Comparison of ENCODE assay signal across 2 cellular contexts in the genomic region with DNA sequence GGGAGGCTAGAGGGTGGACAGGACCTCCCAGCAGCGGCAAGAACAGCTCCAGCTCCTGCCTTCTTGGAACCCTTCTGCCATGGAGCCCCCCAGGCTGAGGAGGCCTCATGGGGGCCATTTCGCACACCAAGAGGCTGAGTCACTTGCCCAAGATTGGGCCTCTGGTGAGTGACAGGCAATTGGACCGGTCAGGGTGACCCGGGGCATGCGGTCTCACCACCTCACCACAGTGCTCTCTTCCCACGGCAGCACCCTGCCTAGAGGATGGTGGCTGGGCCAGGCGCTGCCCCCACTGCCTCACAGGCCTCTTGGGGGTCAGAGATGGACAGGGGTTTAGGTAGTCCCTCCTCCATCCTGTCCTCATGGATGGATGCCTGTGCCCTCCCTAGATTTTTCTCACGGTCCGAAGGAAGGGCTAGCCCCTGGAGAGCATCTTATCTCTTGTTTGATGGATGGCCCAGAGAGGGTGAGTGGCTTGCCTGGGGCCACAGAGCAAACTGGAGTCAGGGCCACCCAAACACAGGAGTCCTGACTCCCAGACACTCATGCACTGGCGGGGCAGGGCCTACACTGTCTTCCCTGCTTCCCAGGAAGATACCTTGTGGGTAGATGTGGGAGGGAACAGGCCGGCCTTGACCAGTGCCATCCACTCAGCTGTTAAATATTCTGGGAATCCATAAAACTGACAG.
TF ChIP-seq lines count a peak whose summit lies in the region.

No MANE protein-coding gene starts in this region.

TF ChIP-seq in K562, 482 proteins besides CTCF, POLR2A, EP300 and RAD21 (continued from another document):
- TF ChIP-seq PKNOX1 (IDR thresholded peaks at IDR 0.05), result peak; percentile 48; the same call in 1 of the 2 replicates
- TF ChIP-seq ZFP36 (IDR thresholded peaks at IDR 0.05; ENCODE audit: low read depth, low read length, partially characterized antibody), result peak; percentile 50

TF ChIP-seq in HepG2, 621 proteins besides CTCF, POLR2A, EP300 and RAD21 (continued from another document and continues in another):
- TF ChIP-seq GATAD1 (CRISPR knock-in tag; IDR thresholded peaks at IDR 0.05), result 0 out of 2 replicates have a peak, but pooled peaks have one; percentile 18
- TF ChIP-seq ZNF12 (CRISPR knock-in tag; IDR thresholded peaks at IDR 0.05), result 0 out of 2 replicates have a peak, but pooled peaks have one; percentile 8
- TF ChIP-seq SSRP1 (CRISPR knock-in tag; IDR thresholded peaks at IDR 0.05), result peak; percentile 69; the same call in 1 of the 2 replicates
- TF ChIP-seq PRDM10 (CRISPR knock-in tag; IDR thresholded peaks at IDR 0.05; ENCODE audit: low read depth), result 0 out of 2 replicates have a peak, but pooled peaks have one; percentile 13
- 0 out of 2 replicates have a peak, but pooled peaks have one; percentile 4 for TF ChIP-seq PAX8 (CRISPR knock-in tag; IDR thresholded peaks at IDR 0.05; ENCODE audit: borderline replicate concordance)
- peak; percentile 6; the same call in 1 of the 2 replicates for TF ChIP-seq ZFP82 (CRISPR knock-in tag; IDR thresholded peaks at IDR 0.05; ENCODE audit: borderline replicate concordance)
- TF ChIP-seq ATF3 (CRISPR knock-in tag; IDR thresholded peaks at IDR 0.05), result 0 out of 2 replicates have a peak, but pooled peaks have one; percentile 6
- TF ChIP-seq PCBP1 (IDR thresholded peaks at IDR 0.05; ENCODE audit: borderline replicate concordance, low read depth, low read length), result peak; percentile 59; the same call in 1 of the 2 replicates
- TF ChIP-seq, protein P1, sequence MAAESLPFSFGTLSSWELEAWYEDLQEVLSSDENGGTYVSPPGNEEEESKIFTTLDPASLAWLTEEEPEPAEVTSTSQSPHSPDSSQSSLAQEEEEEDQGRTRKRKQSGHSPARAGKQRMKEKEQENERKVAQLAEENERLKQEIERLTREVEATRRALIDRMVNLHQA (CRISPR knock-in tag; IDR thresholded peaks at IDR 0.05), result no peak
- TF ChIP-seq HNRNPL (IDR thresholded peaks at IDR 0.05; ENCODE audit: low read depth, low read length), result peak; percentile 71; the same call in 1 of the 2 replicates
- TF ChIP-seq PAF1 (CRISPR knock-in tag; IDR thresholded peaks at IDR 0.05), result no peak; the same call in 1 of the 2 replicates
- TF ChIP-seq, protein P2, sequence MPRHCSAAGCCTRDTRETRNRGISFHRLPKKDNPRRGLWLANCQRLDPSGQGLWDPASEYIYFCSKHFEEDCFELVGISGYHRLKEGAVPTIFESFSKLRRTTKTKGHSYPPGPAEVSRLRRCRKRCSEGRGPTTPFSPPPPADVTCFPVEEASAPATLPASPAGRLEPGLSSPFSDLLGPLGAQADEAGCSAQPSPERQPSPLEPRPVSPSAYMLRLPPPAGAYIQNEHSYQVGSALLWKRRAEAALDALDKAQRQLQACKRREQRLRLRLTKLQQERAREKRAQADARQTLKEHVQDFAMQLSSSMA (CRISPR knock-in tag; IDR thresholded peaks at IDR 0.05), result peak; percentile 14; the same call in 1 of the 2 replicates
- TF ChIP-seq, protein P3, sequence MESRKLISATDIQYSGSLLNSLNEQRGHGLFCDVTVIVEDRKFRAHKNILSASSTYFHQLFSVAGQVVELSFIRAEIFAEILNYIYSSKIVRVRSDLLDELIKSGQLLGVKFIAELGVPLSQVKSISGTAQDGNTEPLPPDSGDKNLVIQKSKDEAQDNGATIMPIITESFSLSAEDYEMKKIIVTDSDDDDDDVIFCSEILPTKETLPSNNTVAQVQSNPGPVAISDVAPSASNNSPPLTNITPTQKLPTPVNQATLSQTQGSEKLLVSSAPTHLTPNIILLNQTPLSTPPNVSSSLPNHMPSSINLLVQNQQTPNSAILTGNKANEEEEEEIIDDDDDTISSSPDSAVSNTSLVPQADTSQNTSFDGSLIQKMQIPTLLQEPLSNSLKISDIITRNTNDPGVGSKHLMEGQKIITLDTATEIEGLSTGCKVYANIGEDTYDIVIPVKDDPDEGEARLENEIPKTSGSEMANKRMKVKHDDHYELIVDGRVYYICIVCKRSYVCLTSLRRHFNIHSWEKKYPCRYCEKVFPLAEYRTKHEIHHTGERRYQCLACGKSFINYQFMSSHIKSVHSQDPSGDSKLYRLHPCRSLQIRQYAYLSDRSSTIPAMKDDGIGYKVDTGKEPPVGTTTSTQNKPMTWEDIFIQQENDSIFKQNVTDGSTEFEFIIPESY (CRISPR knock-in tag; IDR thresholded peaks at IDR 0.05), result peak; percentile 50
- TF ChIP-seq FOSL2 (CRISPR knock-in tag; IDR thresholded peaks at IDR 0.05), result peak; percentile 35; the same call in 1 of the 2 replicates
- 0 out of 2 replicates have a peak, but pooled peaks have one; percentile 9 for TF ChIP-seq SALL1 (CRISPR knock-in tag; IDR thresholded peaks at IDR 0.05)
- TF ChIP-seq MAFK (conservative IDR thresholded peaks at IDR 0.05 in 1 of 2, IDR thresholded peaks at IDR 0.05 in 1 of 2; ENCODE audit: low read length in 2 of 2), result no peak
- TF ChIP-seq, protein P4, sequence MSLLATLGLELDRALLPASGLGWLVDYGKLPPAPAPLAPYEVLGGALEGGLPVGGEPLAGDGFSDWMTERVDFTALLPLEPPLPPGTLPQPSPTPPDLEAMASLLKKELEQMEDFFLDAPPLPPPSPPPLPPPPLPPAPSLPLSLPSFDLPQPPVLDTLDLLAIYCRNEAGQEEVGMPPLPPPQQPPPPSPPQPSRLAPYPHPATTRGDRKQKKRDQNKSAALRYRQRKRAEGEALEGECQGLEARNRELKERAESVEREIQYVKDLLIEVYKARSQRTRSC (CRISPR knock-in tag; IDR thresholded peaks at IDR 0.05; ENCODE audit: low read depth), result peak; percentile 15; the same call in 1 of the 2 replicates
- TF ChIP-seq ZMYM3 (CRISPR knock-in tag; IDR thresholded peaks at IDR 0.05), result peak; percentile 82; the same call in 1 of the 2 replicates
- 0 out of 2 replicates have a peak, but pooled peaks have one; percentile 56 for TF ChIP-seq GLI4 (CRISPR knock-in tag; IDR thresholded peaks at IDR 0.05; ENCODE audit: borderline replicate concordance)
- TF ChIP-seq DNMT3B (CRISPR knock-in tag; conservative IDR thresholded peaks at IDR 0.05), result no peak
- TF ChIP-seq, protein P5, sequence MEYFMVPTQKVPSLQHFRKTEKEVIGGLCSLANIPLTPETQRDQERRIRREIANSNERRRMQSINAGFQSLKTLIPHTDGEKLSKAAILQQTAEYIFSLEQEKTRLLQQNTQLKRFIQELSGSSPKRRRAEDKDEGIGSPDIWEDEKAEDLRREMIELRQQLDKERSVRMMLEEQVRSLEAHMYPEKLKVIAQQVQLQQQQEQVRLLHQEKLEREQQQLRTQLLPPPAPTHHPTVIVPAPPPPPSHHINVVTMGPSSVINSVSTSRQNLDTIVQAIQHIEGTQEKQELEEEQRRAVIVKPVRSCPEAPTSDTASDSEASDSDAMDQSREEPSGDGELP (IDR thresholded peaks at IDR 0.05; ENCODE audit: borderline replicate concordance, low read depth), result peak; percentile 31; the same call in 1 of the 2 replicates
- TF ChIP-seq AGO2 (optimal IDR thresholded peaks at IDR 0.05; ENCODE audit: low read depth, low read length), result peak; percentile 94
- peak; percentile 100 for TF ChIP-seq ZNF768 (CRISPR knock-in tag; IDR thresholded peaks at IDR 0.05)
- TF ChIP-seq, protein P6, sequence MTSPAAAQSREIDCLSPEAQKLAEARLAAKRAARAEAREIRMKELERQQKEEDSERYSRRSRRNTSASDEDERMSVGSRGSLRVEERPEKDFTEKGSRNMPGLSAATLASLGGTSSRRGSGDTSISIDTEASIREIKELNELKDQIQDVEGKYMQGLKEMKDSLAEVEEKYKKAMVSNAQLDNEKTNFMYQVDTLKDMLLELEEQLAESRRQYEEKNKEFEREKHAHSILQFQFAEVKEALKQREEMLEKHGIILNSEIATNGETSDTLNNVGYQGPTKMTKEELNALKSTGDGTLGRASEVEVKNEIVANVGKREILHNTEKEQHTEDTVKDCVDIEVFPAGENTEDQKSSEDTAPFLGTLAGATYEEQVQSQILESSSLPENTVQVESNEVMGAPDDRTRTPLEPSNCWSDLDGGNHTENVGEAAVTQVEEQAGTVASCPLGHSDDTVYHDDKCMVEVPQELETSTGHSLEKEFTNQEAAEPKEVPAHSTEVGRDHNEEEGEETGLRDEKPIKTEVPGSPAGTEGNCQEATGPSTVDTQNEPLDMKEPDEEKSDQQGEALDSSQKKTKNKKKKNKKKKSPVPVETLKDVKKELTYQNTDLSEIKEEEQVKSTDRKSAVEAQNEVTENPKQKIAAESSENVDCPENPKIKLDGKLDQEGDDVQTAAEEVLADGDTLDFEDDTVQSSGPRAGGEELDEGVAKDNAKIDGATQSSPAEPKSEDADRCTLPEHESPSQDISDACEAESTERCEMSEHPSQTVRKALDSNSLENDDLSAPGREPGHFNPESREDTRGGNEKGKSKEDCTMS (CRISPR knock-in tag; conservative IDR thresholded peaks at IDR 0.05), result no peak
- no peak for TF ChIP-seq ZNF234 (CRISPR knock-in tag; conservative IDR thresholded peaks at IDR 0.05)
- 0 out of 2 replicates have a peak, but pooled peaks have one; percentile 6 for TF ChIP-seq ZNF136 (CRISPR knock-in tag; IDR thresholded peaks at IDR 0.05; ENCODE audit: low read depth)
- TF ChIP-seq CCAR2 (optimal IDR thresholded peaks at IDR 0.05; ENCODE audit: low read depth, low read length), result no peak
- no peak for TF ChIP-seq ZNF597 (CRISPR knock-in tag; IDR thresholded peaks at IDR 0.05)
- TF ChIP-seq POGK (CRISPR knock-in tag; conservative IDR thresholded peaks at IDR 0.05), result peak; percentile 44; the same call in 1 of the 2 replicates
- TF ChIP-seq ZHX1 (CRISPR knock-in tag; IDR thresholded peaks at IDR 0.05; ENCODE audit: low read depth), result no peak
- TF ChIP-seq ADNP (CRISPR knock-in tag; IDR thresholded peaks at IDR 0.05), result 0 out of 2 replicates have a peak, but pooled peaks have one; percentile 8
- TF ChIP-seq ZFYVE20 (CRISPR knock-in tag; IDR thresholded peaks at IDR 0.05; ENCODE audit: borderline replicate concordance, low read depth), result 0 out of 2 replicates have a peak, but pooled peaks have one; percentile 6
- no peak for TF ChIP-seq SMARCE1 (IDR thresholded peaks at IDR 0.05; ENCODE audit: borderline replicate concordance)
